ENCODE assay signal across 1 cellular context in genomic region chr16:8958344-8958808, GRCh38.
TF ChIP-seq lines count a peak whose summit lies in the region.

No MANE protein-coding gene starts in this region.

TF ChIP-seq in HepG2, 621 proteins besides CTCF, POLR2A, EP300 and RAD21 (continued from another document and continues in another):
- TF ChIP-seq, protein P1, sequence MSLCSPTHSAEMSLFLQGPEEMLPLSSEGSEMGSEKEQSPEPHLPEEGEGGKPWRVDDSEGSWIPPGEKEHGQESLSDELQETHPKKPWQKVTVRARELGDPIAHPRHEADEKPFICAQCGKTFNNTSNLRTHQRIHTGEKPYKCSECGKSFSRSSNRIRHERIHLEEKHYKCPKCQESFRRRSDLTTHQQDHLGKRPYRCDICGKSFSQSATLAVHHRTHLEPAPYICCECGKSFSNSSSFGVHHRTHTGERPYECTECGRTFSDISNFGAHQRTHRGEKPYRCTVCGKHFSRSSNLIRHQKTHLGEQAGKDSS (CRISPR knock-in tag; IDR thresholded peaks at IDR 0.05; ENCODE audit: borderline replicate concordance, low read depth): 0 out of 2 replicates have a peak, but pooled peaks have one; percentile 60
- TF ChIP-seq ZNF10 (CRISPR knock-in tag; IDR thresholded peaks at IDR 0.05; ENCODE audit: borderline replicate concordance, low read depth) (no peak), FOXP4 (CRISPR knock-in tag; IDR thresholded peaks at IDR 0.05) (no peak; the same call in 1 of the 2 replicates), HOXA9 (CRISPR knock-in tag; IDR thresholded peaks at IDR 0.05; ENCODE audit: borderline replicate concordance) (no peak), HDAC2 (CRISPR knock-in tag; IDR thresholded peaks at IDR 0.05) (no peak), SNRNP70 (IDR thresholded peaks at IDR 0.05; ENCODE audit: low read depth, low read length) (no peak), ZNF790 (CRISPR knock-in tag; IDR thresholded peaks at IDR 0.05; ENCODE audit: borderline replicate concordance) (no peak), TBP (CRISPR knock-in tag; IDR thresholded peaks at IDR 0.05) (no peak), GABPB1 (CRISPR knock-in tag; IDR thresholded peaks at IDR 0.05) (no peak), ZNF546 (CRISPR knock-in tag; conservative IDR thresholded peaks at IDR 0.05) (no peak), ZNF644 (CRISPR knock-in tag; IDR thresholded peaks at IDR 0.05; ENCODE audit: low read depth) (no peak), SP4 (CRISPR knock-in tag; IDR thresholded peaks at IDR 0.05) (peak; percentile 54; the same call in 1 of the 2 replicates), ZNF746 (CRISPR knock-in tag; IDR thresholded peaks at IDR 0.05) (no peak), ZNF776 (CRISPR knock-in tag; IDR thresholded peaks at IDR 0.05) (no peak), NFIC (IDR thresholded peaks at IDR 0.05; ENCODE audit: low read length) (no peak), DMAP1 (CRISPR knock-in tag; IDR thresholded peaks at IDR 0.05) (no peak), ZNF768 (CRISPR knock-in tag; IDR thresholded peaks at IDR 0.05) (no peak; the same call in 1 of the 2 replicates), TRIM24 (CRISPR knock-in tag; IDR thresholded peaks at IDR 0.05) (no peak), ZNF556 (CRISPR knock-in tag; IDR thresholded peaks at IDR 0.05; ENCODE audit: borderline replicate concordance) (0 out of 2 replicates have a peak, but pooled peaks have one; percentile 34), ZNF224 (CRISPR knock-in tag; IDR thresholded peaks at IDR 0.05) (no peak), MTA1 (CRISPR knock-in tag; IDR thresholded peaks at IDR 0.05; ENCODE audit: borderline replicate concordance) (peak; percentile 80; the same call in 1 of the 2 replicates), SNAPC5 (CRISPR knock-in tag; IDR thresholded peaks at IDR 0.05; ENCODE audit: borderline replicate concordance) (no peak), ATM (IDR thresholded peaks at IDR 0.05; ENCODE audit: borderline replicate concordance) (no peak), ZIK1 (CRISPR knock-in tag; IDR thresholded peaks at IDR 0.05; ENCODE audit: borderline replicate concordance, low read depth) (no peak), ZNF567 (CRISPR knock-in tag; IDR thresholded peaks at IDR 0.05; ENCODE audit: borderline replicate concordance) (peak; percentile 47; the same call in 1 of the 2 replicates), ZNF564 (CRISPR knock-in tag; IDR thresholded peaks at IDR 0.05) (no peak), PTBP1 (IDR thresholded peaks at IDR 0.05; ENCODE audit: low read depth, low read length, poor library complexity, severe bottlenecking) (no peak), KAT8 (CRISPR knock-in tag; IDR thresholded peaks at IDR 0.05) (no peak), ZNF512B (CRISPR knock-in tag; IDR thresholded peaks at IDR 0.05; ENCODE audit: borderline replicate concordance) (no peak), RCOR2 (CRISPR knock-in tag; IDR thresholded peaks at IDR 0.05) (no peak), HINFP (CRISPR knock-in tag; IDR thresholded peaks at IDR 0.05; ENCODE audit: low read depth) (no peak), PBX3 (CRISPR knock-in tag; IDR thresholded peaks at IDR 0.05; ENCODE audit: borderline replicate concordance) (no peak), ONECUT2 (CRISPR knock-in tag; IDR thresholded peaks at IDR 0.05) (no peak), SIN3B (IDR thresholded peaks at IDR 0.05; ENCODE audit: low read length) (no peak), ZNF552 (CRISPR knock-in tag; IDR thresholded peaks at IDR 0.05; ENCODE audit: borderline replicate concordance) (no peak), TEAD2 (CRISPR knock-in tag; IDR thresholded peaks at IDR 0.05) (no peak), CBX5 (CRISPR knock-in tag; IDR thresholded peaks at IDR 0.05; ENCODE audit: borderline replicate concordance) (no peak), ZNF788 (CRISPR knock-in tag; IDR thresholded peaks at IDR 0.05; ENCODE audit: borderline replicate concordance) (no peak), KDM2A (CRISPR knock-in tag; IDR thresholded peaks at IDR 0.05; ENCODE audit: borderline replicate concordance, low read depth) (no peak), NFYB (CRISPR knock-in tag; IDR thresholded peaks at IDR 0.05) (no peak), KLF12 (CRISPR knock-in tag; IDR thresholded peaks at IDR 0.05; ENCODE audit: borderline replicate concordance) (no peak), FOSL2 (CRISPR knock-in tag; IDR thresholded peaks at IDR 0.05) (no peak)
- TF ChIP-seq, protein P2, sequence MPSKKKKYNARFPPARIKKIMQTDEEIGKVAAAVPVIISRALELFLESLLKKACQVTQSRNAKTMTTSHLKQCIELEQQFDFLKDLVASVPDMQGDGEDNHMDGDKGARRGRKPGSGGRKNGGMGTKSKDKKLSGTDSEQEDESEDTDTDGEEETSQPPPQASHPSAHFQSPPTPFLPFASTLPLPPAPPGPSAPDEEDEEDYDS (CRISPR knock-in tag; IDR thresholded peaks at IDR 0.05): no peak
- TF ChIP-seq, protein P3, sequence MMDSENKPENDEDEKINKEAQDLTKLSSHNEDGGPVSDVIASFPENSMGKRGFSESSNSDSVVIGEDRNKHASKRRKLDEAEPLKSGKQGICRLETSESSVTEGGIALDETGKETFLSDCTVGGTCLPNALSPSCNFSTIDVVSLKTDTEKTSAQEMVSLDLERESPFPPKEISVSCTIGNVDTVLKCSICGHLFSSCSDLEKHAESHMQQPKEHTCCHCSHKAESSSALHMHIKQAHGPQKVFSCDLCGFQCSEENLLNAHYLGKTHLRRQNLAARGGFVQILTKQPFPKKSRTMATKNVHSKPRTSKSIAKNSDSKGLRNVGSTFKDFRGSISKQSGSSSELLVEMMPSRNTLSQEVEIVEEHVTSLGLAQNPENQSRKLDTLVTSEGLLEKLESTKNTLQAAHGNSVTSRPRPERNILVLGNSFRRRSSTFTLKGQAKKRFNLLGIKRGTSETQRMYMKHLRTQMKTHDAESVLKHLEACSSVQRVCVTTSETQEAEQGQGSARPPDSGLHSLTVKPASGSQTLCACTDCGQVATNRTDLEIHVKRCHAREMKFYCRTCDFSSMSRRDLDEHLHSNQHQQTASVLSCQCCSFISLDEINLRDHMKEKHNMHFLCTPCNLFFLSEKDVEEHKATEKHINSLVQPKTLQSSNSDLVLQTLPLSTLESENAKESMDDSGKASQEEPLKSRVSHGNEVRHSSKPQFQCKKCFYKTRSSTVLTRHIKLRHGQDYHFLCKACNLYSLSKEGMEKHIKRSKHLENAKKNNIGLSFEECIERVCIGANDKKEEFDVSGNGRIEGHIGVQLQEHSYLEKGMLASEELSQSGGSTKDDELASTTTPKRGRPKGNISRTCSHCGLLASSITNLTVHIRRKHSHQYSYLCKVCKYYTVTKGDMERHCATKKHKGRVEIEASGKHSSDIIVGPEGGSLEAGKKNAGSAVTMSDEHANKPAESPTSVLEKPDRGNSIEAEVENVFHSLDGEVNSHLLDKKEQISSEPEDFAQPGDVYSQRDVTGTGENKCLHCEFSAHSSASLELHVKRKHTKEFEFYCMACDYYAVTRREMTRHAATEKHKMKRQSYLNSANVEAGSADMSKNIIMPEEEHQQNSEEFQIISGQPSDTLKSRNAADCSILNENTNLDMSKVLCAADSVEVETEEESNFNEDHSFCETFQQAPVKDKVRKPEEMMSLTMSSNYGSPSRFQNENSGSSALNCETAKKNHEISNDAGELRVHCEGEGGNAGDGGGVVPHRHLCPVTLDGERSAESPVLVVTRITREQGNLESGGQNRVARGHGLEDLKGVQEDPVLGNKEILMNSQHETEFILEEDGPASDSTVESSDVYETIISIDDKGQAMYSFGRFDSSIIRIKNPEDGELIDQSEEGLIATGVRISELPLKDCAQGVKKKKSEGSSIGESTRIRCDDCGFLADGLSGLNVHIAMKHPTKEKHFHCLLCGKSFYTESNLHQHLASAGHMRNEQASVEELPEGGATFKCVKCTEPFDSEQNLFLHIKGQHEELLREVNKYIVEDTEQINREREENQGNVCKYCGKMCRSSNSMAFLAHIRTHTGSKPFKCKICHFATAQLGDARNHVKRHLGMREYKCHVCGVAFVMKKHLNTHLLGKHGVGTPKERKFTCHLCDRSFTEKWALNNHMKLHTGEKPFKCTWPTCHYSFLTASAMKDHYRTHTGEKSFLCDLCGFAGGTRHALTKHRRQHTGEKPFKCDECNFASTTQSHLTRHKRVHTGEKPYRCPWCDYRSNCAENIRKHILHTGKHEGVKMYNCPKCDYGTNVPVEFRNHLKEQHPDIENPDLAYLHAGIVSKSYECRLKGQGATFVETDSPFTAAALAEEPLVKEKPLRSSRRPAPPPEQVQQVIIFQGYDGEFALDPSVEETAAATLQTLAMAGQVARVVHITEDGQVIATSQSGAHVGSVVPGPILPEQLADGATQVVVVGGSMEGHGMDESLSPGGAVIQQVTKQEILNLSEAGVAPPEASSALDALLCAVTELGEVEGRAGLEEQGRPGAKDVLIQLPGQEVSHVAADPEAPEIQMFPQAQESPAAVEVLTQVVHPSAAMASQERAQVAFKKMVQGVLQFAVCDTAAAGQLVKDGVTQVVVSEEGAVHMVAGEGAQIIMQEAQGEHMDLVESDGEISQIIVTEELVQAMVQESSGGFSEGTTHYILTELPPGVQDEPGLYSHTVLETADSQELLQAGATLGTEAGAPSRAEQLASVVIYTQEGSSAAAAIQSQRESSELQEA (CRISPR knock-in tag; IDR thresholded peaks at IDR 0.05; ENCODE audit: not compliant biosample characterization): no peak
- TF ChIP-seq, protein P4, sequence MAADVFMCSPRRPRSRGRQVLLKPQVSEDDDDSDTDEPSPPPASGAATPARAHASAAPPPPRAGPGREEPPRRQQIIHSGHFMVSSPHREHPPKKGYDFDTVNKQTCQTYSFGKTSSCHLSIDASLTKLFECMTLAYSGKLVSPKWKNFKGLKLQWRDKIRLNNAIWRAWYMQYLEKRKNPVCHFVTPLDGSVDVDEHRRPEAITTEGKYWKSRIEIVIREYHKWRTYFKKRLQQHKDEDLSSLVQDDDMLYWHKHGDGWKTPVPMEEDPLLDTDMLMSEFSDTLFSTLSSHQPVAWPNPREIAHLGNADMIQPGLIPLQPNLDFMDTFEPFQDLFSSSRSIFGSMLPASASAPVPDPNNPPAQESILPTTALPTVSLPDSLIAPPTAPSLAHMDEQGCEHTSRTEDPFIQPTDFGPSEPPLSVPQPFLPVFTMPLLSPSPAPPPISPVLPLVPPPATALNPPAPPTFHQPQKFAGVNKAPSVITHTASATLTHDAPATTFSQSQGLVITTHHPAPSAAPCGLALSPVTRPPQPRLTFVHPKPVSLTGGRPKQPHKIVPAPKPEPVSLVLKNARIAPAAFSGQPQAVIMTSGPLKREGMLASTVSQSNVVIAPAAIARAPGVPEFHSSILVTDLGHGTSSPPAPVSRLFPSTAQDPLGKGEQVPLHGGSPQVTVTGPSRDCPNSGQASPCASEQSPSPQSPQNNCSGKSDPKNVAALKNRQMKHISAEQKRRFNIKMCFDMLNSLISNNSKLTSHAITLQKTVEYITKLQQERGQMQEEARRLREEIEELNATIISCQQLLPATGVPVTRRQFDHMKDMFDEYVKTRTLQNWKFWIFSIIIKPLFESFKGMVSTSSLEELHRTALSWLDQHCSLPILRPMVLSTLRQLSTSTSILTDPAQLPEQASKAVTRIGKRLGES (CRISPR knock-in tag; IDR thresholded peaks at IDR 0.05; ENCODE audit: borderline replicate concordance): no peak
